2 cellular contexts compared by ENCODE assay signal in the genomic region with DNA sequence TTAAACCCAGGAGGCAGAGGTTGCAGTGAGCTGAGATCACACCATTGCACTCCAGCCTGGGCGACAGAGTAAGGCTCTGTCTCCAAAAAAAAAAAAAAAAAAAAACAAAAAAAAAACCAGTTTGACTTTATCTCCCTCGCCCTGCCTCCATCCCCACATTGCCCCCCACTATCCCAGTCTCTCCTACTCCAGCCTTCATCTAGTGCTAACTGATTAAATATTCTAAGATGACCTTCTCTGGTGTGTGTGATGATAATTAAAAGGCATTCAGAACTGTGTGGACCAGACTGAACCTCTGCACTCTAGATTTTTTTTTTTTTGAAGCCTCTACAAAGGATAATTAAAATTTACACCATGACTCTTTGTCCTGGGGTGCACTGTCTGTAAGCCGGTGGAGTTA.
TF ChIP-seq lines count a peak whose summit lies in the region.

No MANE protein-coding gene starts in this region.

TF ChIP-seq in HCT116, 20 proteins besides CTCF, POLR2A, EP300 and RAD21:
- TF ChIP-seq, protein P1, sequence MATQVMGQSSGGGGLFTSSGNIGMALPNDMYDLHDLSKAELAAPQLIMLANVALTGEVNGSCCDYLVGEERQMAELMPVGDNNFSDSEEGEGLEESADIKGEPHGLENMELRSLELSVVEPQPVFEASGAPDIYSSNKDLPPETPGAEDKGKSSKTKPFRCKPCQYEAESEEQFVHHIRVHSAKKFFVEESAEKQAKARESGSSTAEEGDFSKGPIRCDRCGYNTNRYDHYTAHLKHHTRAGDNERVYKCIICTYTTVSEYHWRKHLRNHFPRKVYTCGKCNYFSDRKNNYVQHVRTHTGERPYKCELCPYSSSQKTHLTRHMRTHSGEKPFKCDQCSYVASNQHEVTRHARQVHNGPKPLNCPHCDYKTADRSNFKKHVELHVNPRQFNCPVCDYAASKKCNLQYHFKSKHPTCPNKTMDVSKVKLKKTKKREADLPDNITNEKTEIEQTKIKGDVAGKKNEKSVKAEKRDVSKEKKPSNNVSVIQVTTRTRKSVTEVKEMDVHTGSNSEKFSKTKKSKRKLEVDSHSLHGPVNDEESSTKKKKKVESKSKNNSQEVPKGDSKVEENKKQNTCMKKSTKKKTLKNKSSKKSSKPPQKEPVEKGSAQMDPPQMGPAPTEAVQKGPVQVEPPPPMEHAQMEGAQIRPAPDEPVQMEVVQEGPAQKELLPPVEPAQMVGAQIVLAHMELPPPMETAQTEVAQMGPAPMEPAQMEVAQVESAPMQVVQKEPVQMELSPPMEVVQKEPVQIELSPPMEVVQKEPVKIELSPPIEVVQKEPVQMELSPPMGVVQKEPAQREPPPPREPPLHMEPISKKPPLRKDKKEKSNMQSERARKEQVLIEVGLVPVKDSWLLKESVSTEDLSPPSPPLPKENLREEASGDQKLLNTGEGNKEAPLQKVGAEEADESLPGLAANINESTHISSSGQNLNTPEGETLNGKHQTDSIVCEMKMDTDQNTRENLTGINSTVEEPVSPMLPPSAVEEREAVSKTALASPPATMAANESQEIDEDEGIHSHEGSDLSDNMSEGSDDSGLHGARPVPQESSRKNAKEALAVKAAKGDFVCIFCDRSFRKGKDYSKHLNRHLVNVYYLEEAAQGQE (IDR thresholded peaks at IDR 0.05; ENCODE audit: low read depth): no peak
- TF ChIP-seq EGR1 (IDR thresholded peaks at IDR 0.05; ENCODE audit: low read depth) (no peak), YY1 (IDR thresholded peaks at IDR 0.05; ENCODE audit: extremely low read depth, insufficient replicate concordance, low read depth, low read length) (no peak), ZNF274 (IDR thresholded peaks at IDR 0.05; ENCODE audit: low read depth, low read length) (no peak), SRF (IDR thresholded peaks at IDR 0.05; ENCODE audit: low read depth) (no peak)
- TF ChIP-seq, protein P2, sequence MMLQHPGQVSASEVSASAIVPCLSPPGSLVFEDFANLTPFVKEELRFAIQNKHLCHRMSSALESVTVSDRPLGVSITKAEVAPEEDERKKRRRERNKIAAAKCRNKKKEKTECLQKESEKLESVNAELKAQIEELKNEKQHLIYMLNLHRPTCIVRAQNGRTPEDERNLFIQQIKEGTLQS (IDR thresholded peaks at IDR 0.05): no peak
- TF ChIP-seq, protein P3, sequence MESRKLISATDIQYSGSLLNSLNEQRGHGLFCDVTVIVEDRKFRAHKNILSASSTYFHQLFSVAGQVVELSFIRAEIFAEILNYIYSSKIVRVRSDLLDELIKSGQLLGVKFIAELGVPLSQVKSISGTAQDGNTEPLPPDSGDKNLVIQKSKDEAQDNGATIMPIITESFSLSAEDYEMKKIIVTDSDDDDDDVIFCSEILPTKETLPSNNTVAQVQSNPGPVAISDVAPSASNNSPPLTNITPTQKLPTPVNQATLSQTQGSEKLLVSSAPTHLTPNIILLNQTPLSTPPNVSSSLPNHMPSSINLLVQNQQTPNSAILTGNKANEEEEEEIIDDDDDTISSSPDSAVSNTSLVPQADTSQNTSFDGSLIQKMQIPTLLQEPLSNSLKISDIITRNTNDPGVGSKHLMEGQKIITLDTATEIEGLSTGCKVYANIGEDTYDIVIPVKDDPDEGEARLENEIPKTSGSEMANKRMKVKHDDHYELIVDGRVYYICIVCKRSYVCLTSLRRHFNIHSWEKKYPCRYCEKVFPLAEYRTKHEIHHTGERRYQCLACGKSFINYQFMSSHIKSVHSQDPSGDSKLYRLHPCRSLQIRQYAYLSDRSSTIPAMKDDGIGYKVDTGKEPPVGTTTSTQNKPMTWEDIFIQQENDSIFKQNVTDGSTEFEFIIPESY (IDR thresholded peaks at IDR 0.05; ENCODE audit: extremely low read depth, insufficient replicate concordance, low read length): no peak
TF ChIP-seq in HCT116: peak in this region for 0.

TF ChIP-seq in K562, 482 proteins besides CTCF, POLR2A, EP300 and RAD21:
- TF ChIP-seq MEIS2 (IDR thresholded peaks at IDR 0.05; ENCODE audit: partially characterized antibody) (no peak), MEF2D (tag; conservative IDR thresholded peaks at IDR 0.05; ENCODE audit: low read depth) (no peak), RBM34 (IDR thresholded peaks at IDR 0.05; ENCODE audit: borderline replicate concordance, insufficient read depth, low read length) (no peak), ZNF232 (CRISPR knock-in tag; IDR thresholded peaks at IDR 0.05) (no peak), ZC3H4 (CRISPR knock-in tag; IDR thresholded peaks at IDR 0.05; ENCODE audit: borderline replicate concordance) (no peak), HDGF (IDR thresholded peaks at IDR 0.05) (no peak), ZBED1 (IDR thresholded peaks at IDR 0.05) (no peak), BRCA1 (IDR thresholded peaks at IDR 0.05) (no peak), BRCA1 (CRISPR knock-in tag; IDR thresholded peaks at IDR 0.05) (no peak), SIX5 (IDR thresholded peaks at IDR 0.05; ENCODE audit: borderline replicate concordance in 1 of 2, insufficient read depth in 1 of 2, low read depth in 1 of 2, low read length in 2 of 2) (no peak), HMGN3 (IDR thresholded peaks at IDR 0.05; ENCODE audit: borderline replicate concordance, extremely low read depth, insufficient read length, low read depth, low read length) (no peak), GTF2F1 (IDR thresholded peaks at IDR 0.05; ENCODE audit: low read depth, low read length) (no peak), BRF1 (IDR thresholded peaks at IDR 0.05; ENCODE audit: borderline replicate concordance, extremely low read depth, insufficient read length) (no peak), PRPF4 (IDR thresholded peaks at IDR 0.05; ENCODE audit: insufficient read depth, low read depth, low read length, poor library complexity, severe bottlenecking) (no peak), CEBPB (tag; IDR thresholded peaks at IDR 0.05) (no peak), STAT5B (CRISPR knock-in tag; IDR thresholded peaks at IDR 0.05) (no peak)
- TF ChIP-seq, protein P4, sequence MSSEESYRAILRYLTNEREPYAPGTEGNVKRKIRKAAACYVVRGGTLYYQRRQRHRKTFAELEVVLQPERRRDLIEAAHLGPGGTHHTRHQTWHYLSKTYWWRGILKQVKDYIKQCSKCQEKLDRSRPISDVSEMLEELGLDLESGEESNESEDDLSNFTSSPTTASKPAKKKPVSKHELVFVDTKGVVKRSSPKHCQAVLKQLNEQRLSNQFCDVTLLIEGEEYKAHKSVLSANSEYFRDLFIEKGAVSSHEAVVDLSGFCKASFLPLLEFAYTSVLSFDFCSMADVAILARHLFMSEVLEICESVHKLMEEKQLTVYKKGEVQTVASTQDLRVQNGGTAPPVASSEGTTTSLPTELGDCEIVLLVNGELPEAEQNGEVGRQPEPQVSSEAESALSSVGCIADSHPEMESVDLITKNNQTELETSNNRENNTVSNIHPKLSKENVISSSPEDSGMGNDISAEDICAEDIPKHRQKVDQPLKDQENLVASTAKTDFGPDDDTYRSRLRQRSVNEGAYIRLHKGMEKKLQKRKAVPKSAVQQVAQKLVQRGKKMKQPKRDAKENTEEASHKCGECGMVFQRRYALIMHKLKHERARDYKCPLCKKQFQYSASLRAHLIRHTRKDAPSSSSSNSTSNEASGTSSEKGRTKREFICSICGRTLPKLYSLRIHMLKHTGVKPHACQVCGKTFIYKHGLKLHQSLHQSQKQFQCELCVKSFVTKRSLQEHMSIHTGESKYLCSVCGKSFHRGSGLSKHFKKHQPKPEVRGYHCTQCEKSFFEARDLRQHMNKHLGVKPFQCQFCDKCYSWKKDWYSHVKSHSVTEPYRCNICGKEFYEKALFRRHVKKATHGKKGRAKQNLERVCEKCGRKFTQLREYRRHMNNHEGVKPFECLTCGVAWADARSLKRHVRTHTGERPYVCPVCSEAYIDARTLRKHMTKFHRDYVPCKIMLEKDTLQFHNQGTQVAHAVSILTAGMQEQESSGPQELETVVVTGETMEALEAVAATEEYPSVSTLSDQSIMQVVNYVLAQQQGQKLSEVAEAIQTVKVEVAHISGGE (CRISPR knock-in tag; IDR thresholded peaks at IDR 0.05): no peak
- TF ChIP-seq, protein P5, sequence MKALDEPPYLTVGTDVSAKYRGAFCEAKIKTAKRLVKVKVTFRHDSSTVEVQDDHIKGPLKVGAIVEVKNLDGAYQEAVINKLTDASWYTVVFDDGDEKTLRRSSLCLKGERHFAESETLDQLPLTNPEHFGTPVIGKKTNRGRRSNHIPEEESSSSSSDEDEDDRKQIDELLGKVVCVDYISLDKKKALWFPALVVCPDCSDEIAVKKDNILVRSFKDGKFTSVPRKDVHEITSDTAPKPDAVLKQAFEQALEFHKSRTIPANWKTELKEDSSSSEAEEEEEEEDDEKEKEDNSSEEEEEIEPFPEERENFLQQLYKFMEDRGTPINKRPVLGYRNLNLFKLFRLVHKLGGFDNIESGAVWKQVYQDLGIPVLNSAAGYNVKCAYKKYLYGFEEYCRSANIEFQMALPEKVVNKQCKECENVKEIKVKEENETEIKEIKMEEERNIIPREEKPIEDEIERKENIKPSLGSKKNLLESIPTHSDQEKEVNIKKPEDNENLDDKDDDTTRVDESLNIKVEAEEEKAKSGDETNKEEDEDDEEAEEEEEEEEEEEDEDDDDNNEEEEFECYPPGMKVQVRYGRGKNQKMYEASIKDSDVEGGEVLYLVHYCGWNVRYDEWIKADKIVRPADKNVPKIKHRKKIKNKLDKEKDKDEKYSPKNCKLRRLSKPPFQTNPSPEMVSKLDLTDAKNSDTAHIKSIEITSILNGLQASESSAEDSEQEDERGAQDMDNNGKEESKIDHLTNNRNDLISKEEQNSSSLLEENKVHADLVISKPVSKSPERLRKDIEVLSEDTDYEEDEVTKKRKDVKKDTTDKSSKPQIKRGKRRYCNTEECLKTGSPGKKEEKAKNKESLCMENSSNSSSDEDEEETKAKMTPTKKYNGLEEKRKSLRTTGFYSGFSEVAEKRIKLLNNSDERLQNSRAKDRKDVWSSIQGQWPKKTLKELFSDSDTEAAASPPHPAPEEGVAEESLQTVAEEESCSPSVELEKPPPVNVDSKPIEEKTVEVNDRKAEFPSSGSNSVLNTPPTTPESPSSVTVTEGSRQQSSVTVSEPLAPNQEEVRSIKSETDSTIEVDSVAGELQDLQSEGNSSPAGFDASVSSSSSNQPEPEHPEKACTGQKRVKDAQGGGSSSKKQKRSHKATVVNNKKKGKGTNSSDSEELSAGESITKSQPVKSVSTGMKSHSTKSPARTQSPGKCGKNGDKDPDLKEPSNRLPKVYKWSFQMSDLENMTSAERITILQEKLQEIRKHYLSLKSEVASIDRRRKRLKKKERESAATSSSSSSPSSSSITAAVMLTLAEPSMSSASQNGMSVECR (CRISPR knock-in tag; IDR thresholded peaks at IDR 0.05): no peak
- TF ChIP-seq, protein P6, sequence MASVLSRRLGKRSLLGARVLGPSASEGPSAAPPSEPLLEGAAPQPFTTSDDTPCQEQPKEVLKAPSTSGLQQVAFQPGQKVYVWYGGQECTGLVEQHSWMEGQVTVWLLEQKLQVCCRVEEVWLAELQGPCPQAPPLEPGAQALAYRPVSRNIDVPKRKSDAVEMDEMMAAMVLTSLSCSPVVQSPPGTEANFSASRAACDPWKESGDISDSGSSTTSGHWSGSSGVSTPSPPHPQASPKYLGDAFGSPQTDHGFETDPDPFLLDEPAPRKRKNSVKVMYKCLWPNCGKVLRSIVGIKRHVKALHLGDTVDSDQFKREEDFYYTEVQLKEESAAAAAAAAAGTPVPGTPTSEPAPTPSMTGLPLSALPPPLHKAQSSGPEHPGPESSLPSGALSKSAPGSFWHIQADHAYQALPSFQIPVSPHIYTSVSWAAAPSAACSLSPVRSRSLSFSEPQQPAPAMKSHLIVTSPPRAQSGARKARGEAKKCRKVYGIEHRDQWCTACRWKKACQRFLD (CRISPR knock-in tag; IDR thresholded peaks at IDR 0.05): no peak
